ENCODE assay signal across 20 cellular contexts in the genomic region with DNA sequence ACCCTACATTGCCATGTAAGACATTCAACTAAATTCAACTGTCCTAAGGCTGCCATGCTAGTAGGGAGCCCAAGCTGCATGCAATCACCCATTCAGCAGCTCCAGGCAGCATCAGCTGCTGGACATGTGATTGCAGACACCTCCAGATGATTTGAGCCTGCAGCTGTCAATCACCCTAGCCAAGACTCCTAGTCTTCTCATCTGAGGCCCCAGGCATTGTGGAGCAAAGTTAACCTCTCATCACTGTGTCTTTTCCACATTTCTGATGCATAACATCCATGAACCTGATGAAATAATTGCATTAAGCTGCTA. TPM values are rescaled to one million over a fixed set of nuclear protein-coding genes. Genes with fewer than 3 reads are reported as not detected.
A peak's percentile ranks its signal among the peaks of the same experiment; 100 is the strongest.
DNase-seq lines count a peak whose midpoint lies in the region; ATAC-seq, FAIRE-seq and TF ChIP-seq lines count a peak whose summit lies in the region.
"Had no signal": no experiment of that assay in that cellular context is flagged by ENCODE, and none has a peak within 500 bp of the region (broad histone marks: within the 10 kb centered on the region; RNA-seq: fewer than 3 reads in every experiment).

No MANE protein-coding gene starts in this region.

- dilution Hi-C loops in keratinocyte (cut with MboI; ENCODE audit: extremely low pct_ligation_motif_present, low sequenced_read_pairs): no loop called here

- H3K4me1 Mint-ChIP-seq in WTC11: peaks cover 25% of the 10 kb centered on the region

- no peak overlapping the region for H2AFZ ChIP-seq in keratinocyte (ENCODE audit: control insufficient read depth, low read length)

- H3K9me1 ChIP-seq in keratinocyte (ENCODE audit: control insufficient read depth, extremely low read depth, insufficient read depth, low read length): no peaks in the 10 kb centered on the region

- POLR2A ChIA-PET in WTC11 (lab: Charles Lee): interaction anchor here (0.6 kb wide), 1 partner anchor 1997 kb away, joined by 4 read pairs; no protein-coding TSS in a partner anchor

- in situ Hi-C loops in transverse colon (cut with MboI; ENCODE audit: low pct_ligation_motif_present in 1 of 4, low pct_unique_long_range_greater_than_20kb in 1 of 4, low sequenced_read_pairs in 3 of 4): no loop called here

- H3K36me3 ChIP-seq in keratinocyte (ENCODE audit: control insufficient read depth in 2 of 2, extremely low read depth in 1 of 2, insufficient read depth in 2 of 2, low read length in 2 of 2): no peaks in the 10 kb centered on the region
- no peaks in the 10 kb centered on the region for H3K36me3 ChIP-seq in transverse colon
- H3K36me3 ChIP-seq in prostate gland: no peaks in the 10 kb centered on the region

- H3K27me3 Mint-ChIP-seq in WTC11 (ENCODE audit: low read depth): peaks cover 3% of the 10 kb centered on the region

- H3K36me3 Mint-ChIP-seq in WTC11: no peaks in the 10 kb centered on the region
- H3K36me3 Mint-ChIP-seq: CD4-positive, alpha-beta memory T cell had no signal

- no peak for TF ChIP-seq POLR2A in transverse colon (IDR thresholded peaks at IDR 0.05)
- no peak for TF ChIP-seq POLR2A in prostate gland (IDR thresholded peaks at IDR 0.05)

- peaks cover 14% of the 10 kb centered on the region for H3K4me1 ChIP-seq in keratinocyte (ENCODE audit: control insufficient read depth, extremely low read depth, insufficient read depth, low read length)
- peaks cover 0 to 38% (median 9%) of the 10 kb centered on the region in 4 donors for H3K4me1 ChIP-seq in transverse colon
- H3K4me1 ChIP-seq in prostate gland (replicated peaks): no peaks in the 10 kb centered on the region

- TF ChIP-seq CTCF in WTC11 (IDR thresholded peaks at IDR 0.05): no peak
- TF ChIP-seq CTCF in keratinocyte (optimal IDR thresholded peaks at IDR 0.05 in 1 of 3, IDR thresholded peaks at IDR 0.05 in 1 of 3, conservative IDR thresholded peaks at IDR 0.05 in 1 of 3; ENCODE audit: extremely low read depth in 1 of 3, insufficient read depth in 2 of 3, low read length in 3 of 3): no peak
- no peak for TF ChIP-seq CTCF in transverse colon (IDR thresholded peaks at IDR 0.05)
- TF ChIP-seq CTCF in prostate gland (IDR thresholded peaks at IDR 0.05): no peak

- H3K4me2 ChIP-seq in keratinocyte (ENCODE audit: control insufficient read depth, extremely low read depth, insufficient read depth, low read depth, low read length): no peak overlapping the region
- H3K4me2 ChIP-seq: SK-N-SH had no signal

- H3K4me3 ChIP-seq in keratinocyte (ENCODE audit: control insufficient read depth in 2 of 3, extremely low read depth in 1 of 3, insufficient read depth in 2 of 3, low read depth in 1 of 3, low read length in 3 of 3): peak overlapping the region in 1 of 3 experiments; percentile 7
- no peak overlapping the region for H3K4me3 ChIP-seq in transverse colon
- no peak overlapping the region for H3K4me3 ChIP-seq in prostate gland

- peak; percentile 12 for DNase-seq in LHCN-M2 (ENCODE audit: low read depth)
- no peak for DNase-seq in WTC11 (ENCODE audit: low spot score)
- no peak for DNase-seq in keratinocyte (ENCODE audit: low read depth, low spot score)
- no peak for DNase-seq in transverse colon
- DNase-seq in prostate gland (ENCODE audit: low spot score): no peak
- DNase-seq in NCI-H510A (lab: John Stamatoyannopoulos, UW): no peak
- DNase-seq in SKM-1 treated with dmso at 0.1 percent for 144 hours (lab: John Stamatoyannopoulos, UW; ENCODE audit: unreplicated experiment): no peak
- DNase-seq: C1 segment of cervical spinal cord; CD4-positive, alpha-beta memory T cell; COR-L47; KBM-7; MM.1S; NCI-H2029; NCI-H446; NCI-H526 treated with DMSO at 0.1 percent for 48 hours; SK-N-SH had no signal

- H3K4me3 Mint-ChIP-seq in WTC11: no peak overlapping the region
- H3K4me3 Mint-ChIP-seq: CD4-positive, alpha-beta memory T cell had no signal

- no peaks in the 10 kb centered on the region for H3K9me3 Mint-ChIP-seq in WTC11

- TF ChIP-seq EP300 in transverse colon (IDR thresholded peaks at IDR 0.05; ENCODE audit: low read depth): no peak

- no peak for ATAC-seq in WTC11
- ATAC-seq: Panc1 had no signal

- no peak overlapping the region for H3K27ac Mint-ChIP-seq in WTC11
- H3K27ac Mint-ChIP-seq: CD4-positive, alpha-beta memory T cell had no signal

- no peak overlapping the region for H3K27ac ChIP-seq in keratinocyte (ENCODE audit: control insufficient read depth, insufficient read depth, low read length)
- peak overlapping the region; percentile 80 to 85 (median 82) for H3K27ac ChIP-seq in transverse colon
- H3K27ac ChIP-seq in prostate gland: no peak overlapping the region

- H3K9me3 ChIP-seq in keratinocyte (ENCODE audit: control insufficient read depth, low read depth, low read length) (no peaks in the 10 kb centered on the region), transverse colon (no peaks in the 10 kb centered on the region), prostate gland (no peaks in the 10 kb centered on the region)
- H3K9me3 ChIP-seq: SK-N-SH had no signal

- no peaks in the 10 kb centered on the region for H4K20me1 ChIP-seq in keratinocyte (ENCODE audit: control insufficient read depth, extremely low read depth, insufficient read depth, low read length)

- peak; percentile 17 for FAIRE-seq in keratinocyte (lab: Jason Lieb, UNC)
- FAIRE-seq: G401.6, GM19239, H54 had no signal

- H3K27me3 ChIP-seq in keratinocyte (ENCODE audit: control insufficient read depth, extremely low read depth, insufficient read depth, low read length) (no peaks in the 10 kb centered on the region), transverse colon (no peaks in the 10 kb centered on the region), prostate gland (replicated peaks; ENCODE audit: insufficient read depth) (no peaks in the 10 kb centered on the region)

- CTCF ChIA-PET in WTC11 (lab: Charles Lee): interaction anchor here (0.6 kb wide), 1 partner anchor 259 kb away, joined by 3 read pairs; no protein-coding TSS in a partner anchor

- H3K79me2 ChIP-seq in keratinocyte (ENCODE audit: control insufficient read depth, insufficient read depth, low read length): no peaks in the 10 kb centered on the region

- intact Hi-C loops in transverse colon (cut with DNase I; ENCODE audit: low total_unique reads): no loop called here
- intact Hi-C loops in prostate gland (cut with DNase I): no loop called here

- no peak overlapping the region for H3K9ac ChIP-seq in keratinocyte (ENCODE audit: control insufficient read depth, extremely low read depth, insufficient read depth, low read length)
- H3K9ac ChIP-seq: SK-N-SH had no signal

TF ChIP-seq in WTC11, 78 proteins besides CTCF, POLR2A, EP300 and RAD21:
- TF ChIP-seq, protein P1, sequence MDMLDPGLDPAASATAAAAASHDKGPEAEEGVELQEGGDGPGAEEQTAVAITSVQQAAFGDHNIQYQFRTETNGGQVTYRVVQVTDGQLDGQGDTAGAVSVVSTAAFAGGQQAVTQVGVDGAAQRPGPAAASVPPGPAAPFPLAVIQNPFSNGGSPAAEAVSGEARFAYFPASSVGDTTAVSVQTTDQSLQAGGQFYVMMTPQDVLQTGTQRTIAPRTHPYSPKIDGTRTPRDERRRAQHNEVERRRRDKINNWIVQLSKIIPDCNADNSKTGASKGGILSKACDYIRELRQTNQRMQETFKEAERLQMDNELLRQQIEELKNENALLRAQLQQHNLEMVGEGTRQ (CRISPR knock-in tag; IDR thresholded peaks at IDR 0.05): peak; percentile 30; the same call in 1 of the 2 replicates
- TF ChIP-seq ZNF138 (CRISPR knock-in tag; conservative IDR thresholded peaks at IDR 0.05): no peak

RNA-seq across cellular contexts. Expression of a gene that starts 5.6 kb away (rescaled TPM):
- 29.8 and 38.2 TPM in 2 replicates for total RNA-seq in LHCN-M2 (2014; rRNA removed)
- polyA plus RNA-seq in LHCN-M2 (2012): 10.2 TPM
- total RNA-seq in WTC11 (2021): 22.2 to 25.2 TPM (median 22.9 TPM) in 3 replicates
- polyA plus RNA-seq in keratinocyte: 7.0 to 9.2 TPM (median 8.6 TPM) in 3 replicates
- polyA plus RNA-seq in keratinocyte (2011; ENCODE audit: low read depth): 13.1 TPM
- 6.9 and 9.2 TPM in 2 replicates for polyA plus RNA-seq in keratinocyte (2011; cell fraction: cytosol; rRNA removed)
- polyA plus RNA-seq in keratinocyte (2011; cell fraction: nucleus; rRNA removed): 15.1 and 15.3 TPM in 2 replicates
- 7.2 and 10.1 TPM in 2 replicates for polyA plus RNA-seq in keratinocyte (2012; ENCODE audit: low replicate concordance)
- 10.8 to 32.3 TPM (median 15.3 TPM) in 3 replicates for polyA minus RNA-seq in keratinocyte
- 14.0 TPM for polyA minus RNA-seq in keratinocyte (2011; cell fraction: cytosol; rRNA and poly(A)+ RNA removed)
- 29.4 and 66.9 TPM in 2 replicates for polyA minus RNA-seq in keratinocyte (2011; cell fraction: nucleus; rRNA and poly(A)+ RNA removed)
- total RNA-seq in transverse colon: 100 to 1,000 TPM in 1 of 4 donors, 10 to 100 TPM in 3; 49.0 to 102 (median 54.2) TPM
- 10 to 100 TPM; 31.3 to 76.9 TPM for total RNA-seq in prostate gland
- polyA plus RNA-seq: CD4-positive, alpha-beta memory T cell had no signal

Comparison
In these comparisons a context has a peak if more than half of its experiments do, and no peak if none do; other contexts are left out.
1. H3K27ac ChIP-seq: peak in transverse colon (4 of 4); none in keratinocyte (single experiment) and prostate gland (0 of 2).